In genomic region chr1:32205401-32206370, GRCh38 we compare ENCODE assay signal across 8 cellular contexts. TPM values are rescaled to one million over a fixed set of nuclear protein-coding genes. Genes with fewer than 3 reads are reported as not detected.
DNase-seq lines count a peak whose midpoint lies in the region; ATAC-seq, FAIRE-seq and TF ChIP-seq lines count a peak whose summit lies in the region.

Gene IQCC (plus strand): TSS chr1:32205671. CDS start chr1:32205682, 11 bp downstream.

- DNase-seq in GDM1 (lab: John Stamatoyannopoulos, UW) (peak; percentile 54), NCI-H2196 treated with DMSO at 0.1 percent for 48 hours (lab: John Stamatoyannopoulos, UW; ENCODE audit: unreplicated experiment) (peak; percentile 88), WTC11 (ENCODE audit: low spot score) (peak; percentile 94), bronchial epithelial cell (ENCODE audit: low read depth) (peak; percentile 70), iPS-NIHi7 (ENCODE audit: extremely low spot score) (peak; percentile 95), small intestine (peak; percentile 86)

- H3K27me3 ChIP-seq in bronchial epithelial cell (ENCODE audit: control insufficient read depth, insufficient read depth, low read length) = no peaks in the 10 kb centered on the region
- no peaks in the 10 kb centered on the region for H3K27me3 ChIP-seq in small intestine (ENCODE audit: control insufficient read depth in 2 of 2, insufficient read depth in 2 of 2, low read length in 2 of 2)

- H3K4me3 ChIP-seq in bronchial epithelial cell (ENCODE audit: low read depth, low read length) = peak within 1 kb of the TSS; percentile 67
- H3K4me3 ChIP-seq in small intestine (ENCODE audit: low read depth in 1 of 2, low read length in 2 of 2) = peak within 1 kb of the TSS; percentile 57 to 63

- POLR2A ChIA-PET in WTC11 (lab: Charles Lee) = interaction anchor here (0.5 to 1.5 kb wide), 7 partner anchors 10 to 1385 kb away, joined by 3 to 8 read pairs (median 5); partner anchors contain the start of genes MARCKSL1 and TXLNA

- H3K27ac ChIP-seq in small intestine (ENCODE audit: low read depth in 1 of 2, low read length in 1 of 2) = peak within 1 kb of the TSS in 1 of 2 donors; percentile 48

- 0 out of 2 replicates have a peak within 1 kb of the TSS, but pooled peaks have one; percentile 74 for H3K27ac Mint-ChIP-seq in WTC11

- FAIRE-seq in bronchial epithelial cell (lab: Jason Lieb, UNC) = no peak
- FAIRE-seq in small intestine (lab: Jason Lieb, UNC) = no peak

- CTCF ChIA-PET in WTC11 (lab: Charles Lee) = interaction anchor here (0.5 to 2.8 kb wide), 6 partner anchors 10 to 132 kb away, joined by 3 to 17 read pairs (median 5); partner anchors contain the start of genes TMEM39B and TXLNA

- peaks cover 8% of the 10 kb centered on the region for H3K27me3 Mint-ChIP-seq in WTC11 (ENCODE audit: low read depth)

- ATAC-seq in HG02885 (IDR thresholded peaks at IDR 0.05; ENCODE audit: poor library complexity, unreplicated experiment) (peak; percentile 57), WTC11 (peak; percentile 78), GM18520 (IDR thresholded peaks at IDR 0.05; ENCODE audit: unreplicated experiment) (no peak)

- TF ChIP-seq CTCF in WTC11 (IDR thresholded peaks at IDR 0.05) (no peak), bronchial epithelial cell (IDR thresholded peaks at IDR 0.05; ENCODE audit: insufficient read depth, low read length, severe bottlenecking) (no peak)

- H3K4me3 Mint-ChIP-seq in WTC11 = peak within 1 kb of the TSS; percentile 96

- peaks cover 19% of the 10 kb centered on the region for H3K4me1 Mint-ChIP-seq in WTC11

- H3K36me3 Mint-ChIP-seq in WTC11 = peaks cover 4% of the 10 kb centered on the region

- H3K9me3 Mint-ChIP-seq in WTC11 = no peaks in the 10 kb centered on the region

- H3K36me3 ChIP-seq in bronchial epithelial cell (ENCODE audit: control insufficient read depth, insufficient read depth, low read length) = no peaks in the 10 kb centered on the region
- H3K36me3 ChIP-seq in small intestine (ENCODE audit: control insufficient read depth in 2 of 2, insufficient read depth in 2 of 2, low read length in 2 of 2) = no peaks in the 10 kb centered on the region

- H3K4me1 ChIP-seq in small intestine (ENCODE audit: control insufficient read depth in 2 of 2, insufficient read depth in 1 of 2, low read depth in 1 of 2, low read length in 1 of 2) = peaks cover 0 to 4% of the 10 kb centered on the region in 2 donors

- WGBS in small intestine, 3 donors = 2% methylated on average over 71 to 77 of the region's 77 CpGs

- H3K9me3 ChIP-seq in small intestine (ENCODE audit: control insufficient read depth, low read depth) = no peaks in the 10 kb centered on the region

TF ChIP-seq in WTC11, 78 proteins besides CTCF, POLR2A, EP300 and RAD21:
- no peak for TF ChIP-seq GABPB1 (CRISPR knock-in tag; IDR thresholded peaks at IDR 0.05)
- TF ChIP-seq ZNF121 (CRISPR knock-in tag; IDR thresholded peaks at IDR 0.05) = peak; percentile 38; the same call in 1 of the 2 replicates
- TF ChIP-seq SP1 (CRISPR knock-in tag; conservative IDR thresholded peaks at IDR 0.05) = peak; percentile 85
- TF ChIP-seq CREM (CRISPR knock-in tag; IDR thresholded peaks at IDR 0.05) = peak; percentile 95
- TF ChIP-seq ZNF232 (CRISPR knock-in tag; IDR thresholded peaks at IDR 0.05) = 0 out of 2 replicates have a peak, but pooled peaks have one; percentile 48
- no peak for TF ChIP-seq RORB (CRISPR knock-in tag; IDR thresholded peaks at IDR 0.05)
- peak; percentile 73; the same call in 1 of the 2 replicates for TF ChIP-seq ETV6 (CRISPR knock-in tag; IDR thresholded peaks at IDR 0.05)
- no peak for TF ChIP-seq AFF4 (CRISPR knock-in tag; IDR thresholded peaks at IDR 0.05; ENCODE audit: borderline replicate concordance)

RNA-seq across cellular contexts. Expression of gene IQCC, which starts in this region (rescaled TPM):
- total RNA-seq in WTC11 (2021) = 4.6 to 5.2 TPM (median 4.8 TPM) in 3 replicates
- total RNA-seq in bronchial epithelial cell = 2.6 and 3.6 TPM in 2 replicates
- 1 to 10 TPM in 2 of 3 donors, under 1 TPM in 1; 0.54 to 1.8 (median 1.8) TPM for polyA plus RNA-seq in small intestine
